In genomic region chr12:43151406-43152080, GRCh38 we compare ENCODE assay signal across 27 cellular contexts.
DNase-seq lines count a peak whose midpoint lies in the region; ATAC-seq, FAIRE-seq and TF ChIP-seq lines count a peak whose summit lies in the region.
"Had no signal": no experiment of that assay in that cellular context is flagged by ENCODE, and none has a peak within 500 bp of the region (broad histone marks: within the 10 kb centered on the region; RNA-seq: fewer than 3 reads in every experiment).

No MANE protein-coding gene starts in this region.

- H3K27me3 ChIP-seq in astrocyte (ENCODE audit: insufficient read depth, low read length), result no peaks in the 10 kb centered on the region
- H3K27me3 ChIP-seq: spleen had no signal

- no peak overlapping the region for H2AFZ ChIP-seq in astrocyte (ENCODE audit: low read depth, low read length)

- no peak overlapping the region for H3K4me3 ChIP-seq in astrocyte (ENCODE audit: insufficient read depth, low read depth, low read length)
- H3K4me3 ChIP-seq: spleen had no signal

- H3K36me3 Mint-ChIP-seq in astrocyte (ENCODE audit: low read depth, unreplicated experiment), result no peaks in the 10 kb centered on the region
- H3K36me3 Mint-ChIP-seq: natural killer cell had no signal

- H3K4me2 ChIP-seq in astrocyte (ENCODE audit: low read length), result peak overlapping the region; percentile 10

- DNase-seq in GM03348 (ENCODE audit: low spot score) (peak; percentile 34), astrocyte (ENCODE audit: low read depth) (peak; percentile 78), left kidney (ENCODE audit: low read depth, low spot score) (peak; percentile 71), occipital lobe (lab: John Stamatoyannopoulos, UW) (no peak), GM12891 (ENCODE audit: insufficient read length, low spot score) (no peak), superior temporal gyrus (ENCODE audit: extremely low spot score) (no peak)
- DNase-seq: activated CD4-positive, alpha-beta T cell treated with anti-CD3 and anti-CD28 coated beads, Interleukin-2, amount 50 U/mL, for 4 hours; activated naive CD4-positive, alpha-beta T cell treated with anti-CD3 and anti-CD28 coated beads for 36 hours; GF-D8; HCEC 1CT; KG1; left colon; midbrain; MM.1S; natural killer cell; NCI-H2029 treated with DMSO at 0.1 percent for 48 hours; NCI-H345; NCI-H748 treated with DMSO at 0.1 percent for 48 hours; spleen; stimulated activated CD4-positive, alpha-beta T cell treated with anti-CD3 and anti-CD28 coated beads, Interleukin-2, amount 100 ng/mL, for 48 hours; substantia nigra had no signal

- no peak for FAIRE-seq in astrocyte (lab: Jason Lieb, UNC)
- no peak for FAIRE-seq in GM12891 (lab: Jason Lieb, UNC)
- FAIRE-seq: frontal cortex, TTC549 had no signal

- no peaks in the 10 kb centered on the region for H3K27me3 Mint-ChIP-seq in astrocyte (ENCODE audit: low read depth, unreplicated experiment)
- H3K27me3 Mint-ChIP-seq: B cell had no signal

- no peak overlapping the region for H3K27ac ChIP-seq in astrocyte (ENCODE audit: low read depth, low read length)
- H3K27ac ChIP-seq: spleen had no signal

- no peak overlapping the region for H3K4me3 Mint-ChIP-seq in astrocyte (ENCODE audit: unreplicated experiment)
- H3K4me3 Mint-ChIP-seq: activated naive CD4-positive, alpha-beta T cell treated with anti-CD3 and anti-CD28 coated beads for 36 hours; activated T-helper 1 cell treated with anti-CD3 and anti-CD28 coated beads, Interleukin-12 subunit alpha, Interleukin-12 subunit beta, Interleukin-2, Interleukin-4 antibody, amounts not matched to agents 30 ng/mL and 10 ng/mL and 1 ng/mL, durations not matched to agents 14 hours and 24 hours and 36 hours; B cell; natural killer cell; T-helper 1 cell treated with Interleukin-12 subunit alpha and Interleukin-12 subunit beta and Interleukin-4 antibody, amounts not matched to agents 30 μg/mL and 1 μg/mL, for 36 hours had no signal

- H3K4me1 ChIP-seq in astrocyte (ENCODE audit: insufficient read depth, low read length), result no peaks in the 10 kb centered on the region

- H3K4me1 Mint-ChIP-seq in astrocyte (ENCODE audit: low read depth, unreplicated experiment), result no peaks in the 10 kb centered on the region
- H3K4me1 Mint-ChIP-seq: B cell, natural killer cell had no signal

- no peaks in the 10 kb centered on the region for H4K20me1 ChIP-seq in astrocyte (ENCODE audit: insufficient read depth, low read length)

- no peak overlapping the region for H3K27ac Mint-ChIP-seq in astrocyte (ENCODE audit: unreplicated experiment)
- H3K27ac Mint-ChIP-seq: activated naive CD4-positive, alpha-beta T cell treated with anti-CD3 and anti-CD28 coated beads for 36 hours; activated T-helper 1 cell treated with anti-CD3 and anti-CD28 coated beads, Interleukin-12 subunit alpha, Interleukin-12 subunit beta, Interleukin-2, Interleukin-4 antibody, amounts not matched to agents 30 ng/mL and 10 ng/mL and 1 ng/mL, durations not matched to agents 14 hours and 24 hours and 36 hours; B cell; natural killer cell; T-helper 1 cell treated with Interleukin-12 subunit alpha and Interleukin-12 subunit beta and Interleukin-4 antibody, amounts not matched to agents 30 μg/mL and 1 μg/mL, for 36 hours had no signal

- no peak for ATAC-seq in GM21447 (IDR thresholded peaks at IDR 0.05; ENCODE audit: unreplicated experiment)
- ATAC-seq: left colon, natural killer cell had no signal

- H3K79me2 ChIP-seq in astrocyte (ENCODE audit: insufficient read depth, low read length), result no peaks in the 10 kb centered on the region

- no peaks in the 10 kb centered on the region for H3K9me3 Mint-ChIP-seq in astrocyte (ENCODE audit: unreplicated experiment)
- H3K9me3 Mint-ChIP-seq: activated naive CD4-positive, alpha-beta T cell treated with anti-CD3 and anti-CD28 coated beads for 36 hours; activated T-helper 1 cell treated with anti-CD3 and anti-CD28 coated beads, Interleukin-12 subunit alpha, Interleukin-12 subunit beta, Interleukin-2, Interleukin-4 antibody, amounts not matched to agents 30 ng/mL and 10 ng/mL and 1 ng/mL, durations not matched to agents 14 hours and 24 hours and 36 hours; T-helper 1 cell treated with Interleukin-12 subunit alpha and Interleukin-12 subunit beta and Interleukin-4 antibody, amounts not matched to agents 30 μg/mL and 1 μg/mL, for 36 hours had no signal

- no peak overlapping the region for H3K9ac ChIP-seq in astrocyte (ENCODE audit: low read length)

- no peak for TF ChIP-seq POLR2A in GM12891 (IDR thresholded peaks at IDR 0.05; ENCODE audit: low read depth, low read length)

- H3K9me3 ChIP-seq in astrocyte (ENCODE audit: insufficient read depth, low read depth, low read length), result no peaks in the 10 kb centered on the region
- H3K9me3 ChIP-seq: spleen had no signal

- TF ChIP-seq CTCF in astrocyte (IDR thresholded peaks at IDR 0.05; ENCODE audit: insufficient read depth, low read depth, low read length), result no peak

- H3K36me3 ChIP-seq in astrocyte (ENCODE audit: insufficient read depth, low read length), result no peaks in the 10 kb centered on the region
- H3K36me3 ChIP-seq: spleen had no signal

TF ChIP-seq in GM12891, 5 proteins besides CTCF, POLR2A, EP300 and RAD21:
- no peak for TF ChIP-seq SPI1 (IDR thresholded peaks at IDR 0.05; ENCODE audit: low read depth, low read length)
- no peak for TF ChIP-seq PAX5 (IDR thresholded peaks at IDR 0.05; ENCODE audit: insufficient read depth, low read length, severe bottlenecking)
- TF ChIP-seq TAF1 (IDR thresholded peaks at IDR 0.05; ENCODE audit: low read depth, low read length), result no peak
- no peak for TF ChIP-seq POLR2AphosphoS5 (IDR thresholded peaks at IDR 0.05; ENCODE audit: low read depth, low read length)
- no peak for TF ChIP-seq POU2F2 (IDR thresholded peaks at IDR 0.05; ENCODE audit: low read depth, low read length)

Comparison
In these comparisons a context has a peak if more than half of its experiments do, and no peak if none do; other contexts are left out.
1. DNase-seq: peak in GM03348 (single experiment), astrocyte (single experiment) and left kidney (single experiment); none in occipital lobe (single experiment), GM12891 (single experiment) and superior temporal gyrus (single experiment).